9 cellular contexts compared by ENCODE assay signal in the genomic region with DNA sequence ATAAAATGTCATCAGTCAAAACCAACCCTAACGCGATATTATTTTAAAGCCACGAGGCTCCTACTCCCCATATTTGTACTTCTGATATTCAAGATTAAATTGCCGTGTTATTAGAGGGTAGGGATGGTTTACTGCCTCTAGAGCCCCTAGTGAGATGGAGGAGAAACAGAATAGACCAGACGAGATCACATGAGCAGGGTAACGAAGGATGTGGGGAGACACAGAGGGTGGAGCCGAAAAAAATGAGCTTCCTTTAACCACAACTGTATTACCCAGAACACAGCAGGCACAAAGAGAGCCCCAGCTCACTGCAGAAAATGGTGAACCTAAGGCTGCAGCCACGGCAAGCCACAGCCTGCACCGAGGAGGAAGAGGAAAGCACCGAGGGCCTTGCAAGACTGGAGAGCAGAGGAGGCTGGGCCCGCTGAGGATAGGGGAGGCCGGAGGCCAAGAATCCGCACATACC. TPM values are rescaled to one million over a fixed set of nuclear protein-coding genes. Genes with fewer than 3 reads are reported as not detected.
DNase-seq lines count a peak whose midpoint lies in the region; ATAC-seq and TF ChIP-seq lines count a peak whose summit lies in the region.
"Had no signal": no experiment of that assay in that cellular context is flagged by ENCODE, and none has a peak within 500 bp of the region (broad histone marks: within the 10 kb centered on the region; RNA-seq: fewer than 3 reads in every experiment).

No MANE protein-coding gene starts in this region.

- H3K4me3 ChIP-seq in OCI-LY1 (ENCODE audit: low read depth, low read length, poor library complexity, severe bottlenecking), result peak overlapping the region; percentile 35
- H3K4me3 ChIP-seq: SJSA1 had no signal

- peak; percentile 26; the same call in 1 of the 2 replicates for TF ChIP-seq CTCF in OCI-LY1 (IDR thresholded peaks at IDR 0.05; ENCODE audit: low read length)

- peak; percentile 78 for DNase-seq in activated effector memory CD4-positive, alpha-beta T cell treated with Interleukin-2 at 50 U/mL for 16 hours
- peak; percentile 38 for DNase-seq in mucosa of gallbladder (ENCODE audit: low spot score)
- DNase-seq in NCI-H2029 (lab: John Stamatoyannopoulos, UW), result no peak
- DNase-seq in cortex of kidney (lab: John Stamatoyannopoulos, UW), result no peak
- DNase-seq in hypothalamus (lab: John Stamatoyannopoulos, UW), result no peak

- no peaks in the 10 kb centered on the region for H3K36me3 ChIP-seq in OCI-LY1 (ENCODE audit: insufficient read depth, low read length)

- no peaks in the 10 kb centered on the region for H3K27me3 ChIP-seq in OCI-LY1 (ENCODE audit: insufficient read depth, low read length)
- H3K27me3 ChIP-seq: SJSA1 had no signal

- peak overlapping the region; percentile 58 for H3K4me2 ChIP-seq in OCI-LY1 (ENCODE audit: low read length)

- ATAC-seq in GM18868 (IDR thresholded peaks at IDR 0.05; ENCODE audit: unreplicated experiment), result peak; percentile 100
- ATAC-seq in HG02970 (IDR thresholded peaks at IDR 0.05; ENCODE audit: low FRiP score, unreplicated experiment), result peak; percentile 96

- no peaks in the 10 kb centered on the region for H4K20me1 ChIP-seq in OCI-LY1 (ENCODE audit: insufficient read depth, low read length)

- no peaks in the 10 kb centered on the region for H3K9me3 ChIP-seq in OCI-LY1 (ENCODE audit: low read length)
- H3K9me3 ChIP-seq: SJSA1 had no signal

- H3K27ac ChIP-seq in OCI-LY1 (ENCODE audit: low read depth, low read length, poor library complexity, severe bottlenecking), result peak overlapping the region; percentile 78
- H3K27ac ChIP-seq: SJSA1 had no signal

- H3K79me2 ChIP-seq in OCI-LY1 (ENCODE audit: insufficient read depth, low read length), result no peaks in the 10 kb centered on the region

- peaks cover 33% of the 10 kb centered on the region for H3K4me1 ChIP-seq in OCI-LY1 (ENCODE audit: insufficient read depth, low read length, severe bottlenecking)
- H3K4me1 ChIP-seq: SJSA1 had no signal

- no peaks in the 10 kb centered on the region for H3K9me2 ChIP-seq in OCI-LY1 (ENCODE audit: low read depth, low read length)

- H2AFZ ChIP-seq in OCI-LY1 (ENCODE audit: low read length), result no peak overlapping the region

- no peaks in the 10 kb centered on the region for H3F3A ChIP-seq in OCI-LY1 (ENCODE audit: insufficient read depth, low read length)

- peak overlapping the region; percentile 46; the same call in 1 of the 2 replicates for H3K9ac ChIP-seq in OCI-LY1 (ENCODE audit: low read length)

RNA-seq across cellular contexts. Expression of a gene that starts 14.3 kb away (rescaled TPM):
- 28.0 TPM for total RNA-seq in mucosa of gallbladder

RNA-seq across cellular contexts. Expression of a gene that starts 59.4 kb away (rescaled TPM):
- 9.0 TPM for total RNA-seq in mucosa of gallbladder

Comparison
In these comparisons a context has a peak if more than half of its experiments do, and no peak if none do; other contexts are left out.
1. DNase-seq: peak in activated effector memory CD4-positive, alpha-beta T cell treated with Interleukin-2 at 50 U/mL for 16 hours (single experiment) and mucosa of gallbladder (single experiment); none in NCI-H2029 (single experiment), cortex of kidney (single experiment) and hypothalamus (0 of 51).